ENCODE assay signal across 30 cellular contexts in the genomic region with DNA sequence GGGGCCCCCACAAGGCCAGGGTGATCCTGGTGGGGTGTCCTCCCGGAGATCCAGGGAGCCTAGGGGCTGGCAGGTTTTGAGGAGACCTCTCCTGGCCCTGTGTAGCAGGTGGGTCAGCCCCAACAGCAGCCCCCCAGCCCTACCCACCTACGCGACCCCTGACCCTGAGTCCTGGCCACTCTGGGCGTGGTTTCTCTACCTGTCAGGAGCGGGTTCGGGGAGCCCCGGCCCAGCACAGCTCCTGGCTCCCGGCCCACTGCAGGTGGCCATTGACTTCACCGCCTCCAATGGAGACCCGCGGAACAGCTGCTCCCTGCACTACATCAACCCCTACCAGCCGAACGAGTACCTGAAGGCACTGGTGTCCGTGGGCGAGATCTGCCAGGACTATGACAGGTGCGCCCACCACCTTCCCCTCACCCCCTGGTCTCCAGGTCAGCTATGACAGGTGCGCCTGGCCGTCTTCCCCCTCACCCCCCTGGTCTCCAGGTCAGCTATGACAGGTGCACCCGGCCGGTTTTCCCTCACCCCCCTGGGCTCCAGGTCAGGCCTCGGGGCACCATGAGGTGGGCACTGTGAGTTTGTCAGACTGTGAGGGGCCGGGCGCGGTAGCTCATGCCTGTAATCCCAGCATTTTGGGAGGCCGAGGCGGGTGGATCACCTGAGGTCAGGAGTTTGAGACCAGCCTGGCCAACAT. TPM values are rescaled to one million over a fixed set of nuclear protein-coding genes. Genes with fewer than 3 reads are reported as not detected.
"Had no signal": no experiment of that assay in that cellular context is flagged by ENCODE, and none has a peak within 500 bp of the region (broad histone marks: within the 10 kb centered on the region; RNA-seq: fewer than 3 reads in every experiment).

No MANE protein-coding gene starts in this region.

- H3K27ac ChIP-seq: cardiac muscle cell, SJSA1 had no signal

- H3K4me3 ChIP-seq: cardiac muscle cell, MG63, SJSA1 had no signal

- DNase-seq: activated CD4-positive, alpha-beta T cell treated with anti-CD3 and anti-CD28 coated beads for 36 hours; activated CD4-positive, alpha-beta T cell treated with anti-CD3 and anti-CD28 coated beads, Interleukin-2, amount 10 ng/mL, durations not matched to agents 7 days and 5 days; activated CD4-positive, alpha-beta T cell treated with anti-CD3 and anti-CD28 coated beads, Interleukin-2, amount 50 U/mL, for 48 hours; activated CD8-positive, alpha-beta memory T cell treated with anti-CD3 and anti-CD28 coated beads, Interleukin-2, amount 50 U/mL, for 48 hours; activated CD8-positive, alpha-beta T cell treated with anti-CD3 and anti-CD28 coated beads, Interleukin-2, amount 10 ng/mL, durations not matched to agents 7 days and 5 days; activated effector memory CD4-positive, alpha-beta T cell treated with anti-CD3 and anti-CD28 coated beads, Interleukin-2, amount 50 U/mL, for 16 hours; activated naive CD4-positive, alpha-beta T cell; activated naive CD4-positive, alpha-beta T cell treated with anti-CD3 and anti-CD28 coated beads, Interleukin-2, amount 50 U/mL, for 16 hours; activated naive CD8-positive, alpha-beta T cell treated with anti-CD3 and anti-CD28 coated beads for 36 hours; activated T-cell treated with anti-CD3 and anti-CD28 coated beads, Interleukin-2, amount 50 U/mL, for 72 hours; amniotic stem cell; aorta; Karpas-422; MG63; NCI-H1048; NCI-H1105 treated with DMSO at 0.1 percent for 48 hours; NCI-H1436; NCI-H1694; NCI-H1930; NCI-H2081 treated with DMSO at 0.1 percent for 48 hours; NCI-H345; NCI-H524 treated with DMSO at 0.1 percent for 48 hours; SHP77 treated with DMSO at 0.1 percent for 48 hours; SK-N-SH had no signal

- H3K4me2 ChIP-seq: SK-N-SH had no signal

- ATAC-seq: activated CD4-positive, alpha-beta T cell treated with anti-CD3 and anti-CD28 coated beads for 36 hours; activated CD4-positive, CD25-positive, alpha-beta regulatory T cell treated with anti-CD3 and anti-CD28 coated beads, Interleukin-2, amount 50 U/mL, for 24 hours; activated CD8-positive, alpha-beta T cell treated with anti-CD3 and anti-CD28 coated beads, Interleukin-2, amount 10 ng/mL, durations not matched to agents 7 days and 5 days; activated T-cell treated with anti-CD3 and anti-CD28 coated beads, Interleukin-2, amount 50 U/mL, for 72 hours; activated T-helper 17 cell treated with anti-CD3 and anti-CD28 coated beads, Interleukin-2, amount 50 U/mL, for 72 hours; Panc1; WTC11 had no signal

- H3K36me3 ChIP-seq: cardiac muscle cell, SJSA1 had no signal

- H3K27me3 ChIP-seq: cardiac muscle cell, MG63, SJSA1 had no signal

- H3K9me3 ChIP-seq: MG63, SJSA1, SK-N-SH had no signal

- H3K9ac ChIP-seq: SK-N-SH had no signal

- H3K4me1 ChIP-seq: SJSA1 had no signal

RNA-seq across cellular contexts. Expression of a gene that starts 24.9 kb away (rescaled TPM):
- total RNA-seq: activated CD4-positive, alpha-beta T cell treated with anti-CD3 and anti-CD28 coated beads for 36 hours; activated CD4-positive, alpha-beta T cell treated with anti-CD3 and anti-CD28 coated beads, Interleukin-2, amount 10 ng/mL, durations not matched to agents 7 days and 5 days; activated CD8-positive, alpha-beta T cell treated with anti-CD3 and anti-CD28 coated beads, Interleukin-2, amount 10 ng/mL, durations not matched to agents 7 days and 5 days; activated T-cell treated with anti-CD3 and anti-CD28 coated beads, Interleukin-2, amount 50 U/mL, for 72 hours; activated T-helper 17 cell treated with anti-CD3 and anti-CD28 coated beads, Interleukin-2, amount 50 U/mL, for 72 hours; aorta had no signal
